Comparison of ENCODE assay signal across 8 cellular contexts in genomic region chr3:51718547-51719412, GRCh38. TPM values are rescaled to one million over a fixed set of nuclear protein-coding genes. Genes with fewer than 3 reads are reported as not detected.
DNase-seq lines count a peak whose midpoint lies in the region; ATAC-seq, FAIRE-seq and TF ChIP-seq lines count a peak whose summit lies in the region.

No MANE protein-coding gene starts in this region.

- ATAC-seq in body of pancreas: peak; percentile 67

- FAIRE-seq in GM18507 (lab: Jason Lieb, UNC): peak; percentile 91

- TF ChIP-seq CTCF in AG10803 (conservative IDR thresholded peaks at IDR 0.05; ENCODE audit: low read length) (peak; percentile 57), body of pancreas (IDR thresholded peaks at IDR 0.05) (peak; percentile 22 to 83 (median 59))

- H3K4me3 ChIP-seq in AG10803 (ENCODE audit: low read length) (no peak overlapping the region), body of pancreas (no peak overlapping the region)

- no peaks in the 10 kb centered on the region for H3K9me3 ChIP-seq in body of pancreas

- H3K36me3 ChIP-seq in body of pancreas (replicated peaks in 1 of 2; ENCODE audit: insufficient read depth in 1 of 2, low read depth in 2 of 2): no peaks in the 10 kb centered on the region

- H3K4me1 ChIP-seq in body of pancreas: no peaks in the 10 kb centered on the region

- H3K27me3 ChIP-seq in body of pancreas: no peaks in the 10 kb centered on the region

- WGBS in body of pancreas, 2 donors: 31 to 36% methylated on average over 16 of the region's 16 CpGs

- TF ChIP-seq POLR2A in body of pancreas (IDR thresholded peaks at IDR 0.05): no peak

- peak; percentile 30 for DNase-seq in AG10803 (ENCODE audit: low read depth)
- DNase-seq in GM18507 (ENCODE audit: extremely low spot score, insufficient read length, low read depth): peak; percentile 72
- DNase-seq in M059J (ENCODE audit: low read depth): peak; percentile 47
- peak; percentile 69 to 75 for DNase-seq in SHP77 (lab: John Stamatoyannopoulos, UW)
- peak; percentile 55 to 75 (median 66) for DNase-seq in body of pancreas
- peak; percentile 37 for DNase-seq in inferior parietal cortex (ENCODE audit: extremely low spot score)
- peak; percentile 14 for DNase-seq in stimulated activated CD8-positive, alpha-beta memory T cell treated with anti-CD3 and anti-CD28 coated beads, Interleukin-12 subunit alpha, Interleukin-12 subunit beta, amount 100 ng/mL, for 24 hours (ENCODE audit: extremely low read depth)
- no peak for DNase-seq in NCI-H1436 treated with DMSO at 0.1 percent for 48 hours (lab: John Stamatoyannopoulos, UW)

- intact Hi-C loops in body of pancreas (cut with DNase I): no loop called here

- no peak overlapping the region for H3K27ac ChIP-seq in body of pancreas

RNA-seq across cellular contexts. Expression of gene GRM2, which starts 11.9 kb away (rescaled TPM):
- not detected in 2 replicates for total RNA-seq in M059J (2014; rRNA removed; shearing (Covaris generic))
- total RNA-seq in body of pancreas: under 1 TPM; 0.26 to 0.99 TPM

RNA-seq across cellular contexts. Expression of gene TEX264, which starts 47.7 kb away (rescaled TPM):
- 56.3 and 61.0 TPM in 2 replicates for total RNA-seq in M059J (2014; rRNA removed; shearing (Covaris generic))
- total RNA-seq in body of pancreas: 10 to 100 TPM; 41.2 to 44.1 TPM
